9 cellular contexts compared by ENCODE assay signal in genomic region chr9:129962376-129962765, GRCh38.
A peak's percentile ranks its signal among the peaks of the same experiment; 100 is the strongest.
DNase-seq lines count a peak whose midpoint lies in the region; ATAC-seq and TF ChIP-seq lines count a peak whose summit lies in the region.
"Had no signal": no experiment of that assay in that cellular context is flagged by ENCODE, and none has a peak within 500 bp of the region (broad histone marks: within the 10 kb centered on the region; RNA-seq: fewer than 3 reads in every experiment).

No MANE protein-coding gene starts in this region.

- intact Hi-C loops in uterus (cut with DNase I; ENCODE audit: low total_unique reads) = no loop called here

- H3K4me3 ChIP-seq in choroid plexus epithelial cell (ENCODE audit: low read depth, low read length) = peak overlapping the region; percentile 65
- peak overlapping the region; percentile 27 to 35 for H3K4me3 ChIP-seq in uterus

- no peaks in the 10 kb centered on the region for H3K9me3 Mint-ChIP-seq in activated naive CD4-positive, alpha-beta T cell treated with anti-CD3 and anti-CD28 coated beads, Interleukin-2, amount 50 U/mL, for 24 hours
- H3K9me3 Mint-ChIP-seq in mesothelial cell of epicardium = no peaks in the 10 kb centered on the region

- TF ChIP-seq CTCF in choroid plexus epithelial cell (conservative IDR thresholded peaks at IDR 0.05; ENCODE audit: low read depth, low read length) (no peak), mesothelial cell of epicardium (IDR thresholded peaks at IDR 0.05; ENCODE audit: unreplicated experiment) (no peak), uterus (IDR thresholded peaks at IDR 0.05) (no peak)

- no peak for TF ChIP-seq POLR2A in uterus (IDR thresholded peaks at IDR 0.05)

- H3K27me3 Mint-ChIP-seq in activated naive CD4-positive, alpha-beta T cell treated with anti-CD3 and anti-CD28 coated beads, Interleukin-2, amount 50 U/mL, for 24 hours = no peaks in the 10 kb centered on the region
- no peaks in the 10 kb centered on the region for H3K27me3 Mint-ChIP-seq in mesothelial cell of epicardium (ENCODE audit: low read depth)

- H3K4me3 Mint-ChIP-seq in activated naive CD4-positive, alpha-beta T cell treated with anti-CD3 and anti-CD28 coated beads, Interleukin-2, amount 50 U/mL, for 24 hours = peak overlapping the region; percentile 73
- peak overlapping the region; percentile 58 for H3K4me3 Mint-ChIP-seq in mesothelial cell of epicardium

- H3K27me3 ChIP-seq in uterus = no peaks in the 10 kb centered on the region

- peak overlapping the region; percentile 90 to 98 for H3K27ac ChIP-seq in uterus

- H3K4me1 Mint-ChIP-seq in activated naive CD4-positive, alpha-beta T cell treated with anti-CD3 and anti-CD28 coated beads, Interleukin-2, amount 50 U/mL, for 24 hours = peaks cover 84% of the 10 kb centered on the region
- peaks cover 26% of the 10 kb centered on the region for H3K4me1 Mint-ChIP-seq in mesothelial cell of epicardium

- no peaks in the 10 kb centered on the region for H3K36me3 ChIP-seq in uterus

- H3K9me3 ChIP-seq in uterus = no peaks in the 10 kb centered on the region

- ATAC-seq in HG03378 (IDR thresholded peaks at IDR 0.05; ENCODE audit: unreplicated experiment) = no peak

- peak overlapping the region; percentile 94 for H3K27ac Mint-ChIP-seq in activated naive CD4-positive, alpha-beta T cell treated with anti-CD3 and anti-CD28 coated beads, Interleukin-2, amount 50 U/mL, for 24 hours
- peak overlapping the region; percentile 52 for H3K27ac Mint-ChIP-seq in mesothelial cell of epicardium

- peaks cover 33% of the 10 kb centered on the region for H3K36me3 Mint-ChIP-seq in activated naive CD4-positive, alpha-beta T cell treated with anti-CD3 and anti-CD28 coated beads, Interleukin-2, amount 50 U/mL, for 24 hours
- peaks cover 24% of the 10 kb centered on the region for H3K36me3 Mint-ChIP-seq in mesothelial cell of epicardium

- no peaks in the 10 kb centered on the region for H3K4me1 ChIP-seq in uterus

- DNase-seq in activated naive CD4-positive, alpha-beta T cell treated with Interleukin-2 at 50 U/mL for 16 hours = no peak
- DNase-seq in choroid plexus epithelial cell (ENCODE audit: low read depth) (no peak), mesothelial cell of epicardium (ENCODE audit: low spot score in 2 of 2, unreplicated experiment in 2 of 2) (no peak), uterus (no peak), NCI-H1930 (lab: John Stamatoyannopoulos, UW) (no peak), A172 (ENCODE audit: low spot score) (no peak)
- DNase-seq: NCI-H187 treated with DMSO at 0.1 percent for 48 hours had no signal
